Comparison of ENCODE assay signal across 19 cellular contexts in genomic region chr14:23399591-23399990, GRCh38. TPM values are rescaled to one million over a fixed set of nuclear protein-coding genes. Genes with fewer than 3 reads are reported as not detected.
"Had no signal": no experiment of that assay in that cellular context is flagged by ENCODE, and none has a peak within 500 bp of the region (broad histone marks: within the 10 kb centered on the region; RNA-seq: fewer than 3 reads in every experiment).

No MANE protein-coding gene starts in this region.

- H3K27me3 ChIP-seq: adrenal gland, colonic mucosa, ovary had no signal

- H3K9me3 ChIP-seq: adrenal gland, colonic mucosa, ovary had no signal

- DNase-seq: activated CD4-positive, alpha-beta T cell treated with anti-CD3 and anti-CD28 coated beads for 1 hour; activated CD4-positive, alpha-beta T cell treated with anti-CD3 and anti-CD28 coated beads, Interleukin-2, amount 50 U/mL, for 48 hours; activated CD8-positive, alpha-beta memory T cell treated with anti-CD3 and anti-CD28 coated beads, Interleukin-2, amount 10 ng/mL, durations not matched to agents 7 days and 5 days; activated naive CD4-positive, alpha-beta T cell treated with anti-CD3 and anti-CD28 coated beads, Interleukin-2, amount 10 ng/mL, durations not matched to agents 7 days and 5 days; activated T-cell treated with anti-CD3 and anti-CD28 coated beads, Interleukin-2, amount 50 U/mL, for 1 hour; adrenal gland; caudate nucleus; colonic mucosa; glutamatergic neuron; kidney glomerular epithelial cell; naive B cell; ovary; T-helper 1 cell; T1000 had no signal

- H3K36me3 ChIP-seq: adrenal gland, colonic mucosa, ovary had no signal

- H3K4me1 ChIP-seq: adrenal gland, colonic mucosa had no signal

- ATAC-seq: activated CD8-positive, alpha-beta memory T cell treated with anti-CD3 and anti-CD28 coated beads, Interleukin-2, amount 10 ng/mL, durations not matched to agents 7 days and 5 days; SK-N-SH treated with all-trans-retinoic acid at 6 μM for 48 hours; stimulated activated memory B cell treated with anti-CD40 and anti-IgM and Interleukin-4, amounts not matched to agents 10 μg/mL and 1 μg/mL and 100 μg/mL, for 72 hours had no signal

- H3K27ac ChIP-seq: adrenal gland, colonic mucosa, ovary, VCaP had no signal

- H3K4me3 ChIP-seq: adrenal gland, colonic mucosa, lung, ovary had no signal

RNA-seq across cellular contexts. Expression of gene MYH6, which starts 8.5 kb away (rescaled TPM):
- total RNA-seq: pulmonary artery endothelial cell had no signal

RNA-seq across cellular contexts. Expression of gene CMTM5, which starts 22.7 kb away (rescaled TPM):
- total RNA-seq: activated CD8-positive, alpha-beta memory T cell treated with anti-CD3 and anti-CD28 coated beads, Interleukin-2, amount 10 ng/mL, durations not matched to agents 7 days and 5 days; pulmonary artery endothelial cell had no signal

RNA-seq across cellular contexts. Expression of gene IL25, which starts 27.0 kb away (rescaled TPM):
- total RNA-seq: activated CD8-positive, alpha-beta memory T cell treated with anti-CD3 and anti-CD28 coated beads, Interleukin-2, amount 10 ng/mL, durations not matched to agents 7 days and 5 days; adrenal gland; colonic mucosa; lung; ovary; pulmonary artery endothelial cell had no signal

RNA-seq across cellular contexts. Expression of gene EFS, which starts 34.6 kb away (rescaled TPM):
- total RNA-seq: activated CD8-positive, alpha-beta memory T cell treated with anti-CD3 and anti-CD28 coated beads, Interleukin-2, amount 10 ng/mL, durations not matched to agents 7 days and 5 days; pulmonary artery endothelial cell had no signal

RNA-seq across cellular contexts. Expression of gene MYH7, which starts 35.9 kb away (rescaled TPM):
- total RNA-seq: pulmonary artery endothelial cell had no signal
